Comparison of ENCODE assay signal across 1 cellular context in genomic region chr1:100350787-100351094, GRCh38.
TF ChIP-seq lines count a peak whose summit lies in the region.

No MANE protein-coding gene starts in this region.

TF ChIP-seq in WTC11, 78 proteins besides CTCF, POLR2A, EP300 and RAD21 (continued from another document):
- TF ChIP-seq AR (CRISPR knock-in tag; IDR thresholded peaks at IDR 0.05) (no peak), PRDM15 (CRISPR knock-in tag; IDR thresholded peaks at IDR 0.05) (no peak), PREB (CRISPR knock-in tag; IDR thresholded peaks at IDR 0.05; ENCODE audit: borderline replicate concordance) (no peak), ATF2 (CRISPR knock-in tag; IDR thresholded peaks at IDR 0.05; ENCODE audit: borderline replicate concordance, low read depth) (no peak), ZNF263 (CRISPR knock-in tag; IDR thresholded peaks at IDR 0.05; ENCODE audit: low read depth) (no peak), ELF4 (CRISPR knock-in tag; IDR thresholded peaks at IDR 0.05; ENCODE audit: low read depth) (no peak)
